Comparison of ENCODE assay signal across 8 cellular contexts in genomic region chr19:19489804-19490204, GRCh38. TPM values are rescaled to one million over a fixed set of nuclear protein-coding genes. Genes with fewer than 3 reads are reported as not detected.
DNase-seq lines count a peak whose midpoint lies in the region; ATAC-seq and TF ChIP-seq lines count a peak whose summit lies in the region.

No MANE protein-coding gene starts in this region.

- no peak overlapping the region for H3K4ac ChIP-seq in neuronal stem cell (ENCODE audit: low read length)

- H3K27ac ChIP-seq in BLaER1 treated with 17β-estradiol and CSF1 and Interleukin-3, amounts not matched to agents 10 nM and 100 nM = peak overlapping the region; percentile 63 to 89 (median 81); a peak in 21 of 22 replicates
- H3K27ac ChIP-seq in RWPE2 (ENCODE audit: poor library complexity, severe bottlenecking) (peak overlapping the region; percentile 86), epithelial cell of prostate (peak overlapping the region; percentile 92), neuronal stem cell (replicated peaks; ENCODE audit: low read length) (peak overlapping the region; percentile 64)

- H3K14ac ChIP-seq in neuronal stem cell (ENCODE audit: low read length) = no peak overlapping the region

- H2BK12ac ChIP-seq in neuronal stem cell (ENCODE audit: low read length) = no peak overlapping the region

- H3K9ac ChIP-seq in BLaER1 treated with 17β-estradiol and CSF1 and Interleukin-3, amounts not matched to agents 10 nM and 100 nM = peak overlapping the region; percentile 46 to 75 (median 66); a peak in 18 of 22 replicates
- H3K9ac ChIP-seq in neuronal stem cell (ENCODE audit: low read depth, low read length, poor library complexity) = peak overlapping the region; percentile 55

- H3K9me3 ChIP-seq in BLaER1 treated with 17β-estradiol and CSF1 and Interleukin-3, amounts not matched to agents 10 nM and 100 nM (replicated peaks in 1 of 11) = no peaks in the 10 kb centered on the region
- no peaks in the 10 kb centered on the region for H3K9me3 ChIP-seq in RWPE2 (ENCODE audit: severe bottlenecking)
- H3K9me3 ChIP-seq in neuronal stem cell (replicated peaks in 1 of 2; ENCODE audit: control insufficient read depth in 2 of 2, insufficient read depth in 1 of 2, low read depth in 1 of 2, low read length in 2 of 2) = no peaks in the 10 kb centered on the region

- H3K4me1 ChIP-seq in BLaER1 treated with 17β-estradiol and CSF1 and Interleukin-3, amounts not matched to agents 10 nM and 100 nM = peaks cover 54 to 72% (median 67%) of the 10 kb centered on the region in 10 experiments
- H3K4me1 ChIP-seq in RWPE2 (ENCODE audit: insufficient read depth, poor library complexity, severe bottlenecking) (peaks cover 28% of the 10 kb centered on the region), neuronal stem cell (ENCODE audit: control insufficient read depth in 2 of 2, insufficient read depth in 1 of 2, low read depth in 1 of 2, low read length in 2 of 2) (peaks cover 28 to 35% of the 10 kb centered on the region in 2 donors)

- DNase-seq in RWPE2 (ENCODE audit: low spot score) (no peak), epithelial cell of prostate (ENCODE audit: low read depth, low spot score) (no peak), neuronal stem cell (ENCODE audit: low spot score) (no peak), GOT3 (lab: John Stamatoyannopoulos, UW) (no peak)

- H3K4me3 ChIP-seq in BLaER1 treated with 17β-estradiol and CSF1 and Interleukin-3, amounts not matched to agents 10 nM and 100 nM = no peak overlapping the region
- H3K4me3 ChIP-seq in RWPE2 (ENCODE audit: severe bottlenecking) (no peak overlapping the region), neuronal stem cell (ENCODE audit: low read length in 2 of 2) (no peak overlapping the region)

- H3K18ac ChIP-seq in neuronal stem cell (ENCODE audit: low read length) = peak overlapping the region; percentile 76

- H4K8ac ChIP-seq in neuronal stem cell (ENCODE audit: low read depth, low read length) = no peak overlapping the region

- ATAC-seq in RWPE2 (ENCODE audit: low read depth) (no peak), HG03469 (IDR thresholded peaks at IDR 0.05; ENCODE audit: unreplicated experiment) (no peak), GM21737 (IDR thresholded peaks at IDR 0.05; ENCODE audit: unreplicated experiment) (no peak), GM21515 (IDR thresholded peaks at IDR 0.05; ENCODE audit: unreplicated experiment) (no peak)

- peaks cover 78 to 98% (median 91%) of the 10 kb centered on the region in 11 experiments; a peak in 21 of 22 replicates for H4K20me1 ChIP-seq in BLaER1 treated with 17β-estradiol and CSF1 and Interleukin-3, amounts not matched to agents 10 nM and 100 nM

- no peak overlapping the region for H3K23ac ChIP-seq in neuronal stem cell (ENCODE audit: low read depth, low read length, poor library complexity)

- H3K4me2 ChIP-seq in BLaER1 treated with 17β-estradiol and CSF1 and Interleukin-3, amounts not matched to agents 10 nM and 100 nM = peak overlapping the region; percentile 68 to 93 (median 79)
- H3K4me2 ChIP-seq in neuronal stem cell (ENCODE audit: insufficient read depth, low read length, poor library complexity, severe bottlenecking) = no peak overlapping the region

- H2AK5ac ChIP-seq in neuronal stem cell (ENCODE audit: low read depth, low read length) = peak overlapping the region; percentile 23

- H4K91ac ChIP-seq in neuronal stem cell (ENCODE audit: low read depth, low read length, poor library complexity) = no peak overlapping the region

- no peak overlapping the region for H2BK120ac ChIP-seq in neuronal stem cell (ENCODE audit: low read depth, low read length)

- H3K27me3 ChIP-seq in BLaER1 treated with 17β-estradiol and CSF1 and Interleukin-3, amounts not matched to agents 10 nM and 100 nM = no peaks in the 10 kb centered on the region
- H3K27me3 ChIP-seq in RWPE2 (ENCODE audit: insufficient read depth, poor library complexity, severe bottlenecking) = no peaks in the 10 kb centered on the region
- H3K27me3 ChIP-seq in neuronal stem cell (ENCODE audit: control insufficient read depth in 3 of 3, insufficient read depth in 3 of 3, low read depth in 1 of 3, low read length in 3 of 3) = no peaks in the 10 kb centered on the region

- no peak overlapping the region for H2AFZ ChIP-seq in neuronal stem cell (ENCODE audit: low read length)

- WGBS in neuronal stem cell (ENCODE audit: extremely low coverage in 2 of 2, insufficient read length in 2 of 2, insufficient replicate concordance in 1 of 2), 2 donors = no CpG with 5 or more reads among the region's 9 CpGs

- H2BK5ac ChIP-seq in neuronal stem cell (ENCODE audit: low read length) = no peak overlapping the region

- no peak for TF ChIP-seq CTCF in RWPE2 (IDR thresholded peaks at IDR 0.05; ENCODE audit: poor library complexity, severe bottlenecking)

- H2BK15ac ChIP-seq in neuronal stem cell (ENCODE audit: low read length) = no peak overlapping the region

- H3K79me1 ChIP-seq in neuronal stem cell (ENCODE audit: low read depth, low read length) = peaks cover 27% of the 10 kb centered on the region

- H3K36me3 ChIP-seq in BLaER1 treated with 17β-estradiol and CSF1 and Interleukin-3, amounts not matched to agents 10 nM and 100 nM = peaks cover 48 to 67% (median 56%) of the 10 kb centered on the region in 11 experiments
- peaks cover 33% of the 10 kb centered on the region for H3K36me3 ChIP-seq in RWPE2 (ENCODE audit: low read depth)
- H3K36me3 ChIP-seq in neuronal stem cell (replicated peaks in 1 of 2; ENCODE audit: control insufficient read depth in 2 of 2, insufficient read depth in 2 of 2, low read length in 2 of 2) = peaks cover 28 to 62% of the 10 kb centered on the region in 2 donors

RNA-seq across cellular contexts. Expression of gene TSSK6, which starts 25.5 kb away (rescaled TPM):
- 2.3 TPM for polyA plus RNA-seq in neuronal stem cell (2013, experiment 1 of 2)
- 2.2 TPM for polyA plus RNA-seq in neuronal stem cell (2013, experiment 2 of 2)

RNA-seq across cellular contexts. Expression of gene NDUFA13, which starts 26.2 kb away (rescaled TPM):
- 218 TPM for polyA plus RNA-seq in neuronal stem cell (2013, experiment 1 of 2)
- 213 TPM for polyA plus RNA-seq in neuronal stem cell (2013, experiment 2 of 2)

RNA-seq across cellular contexts. Expression of gene YJEFN3, which starts 38.9 kb away (rescaled TPM):
- 10.9 TPM for polyA plus RNA-seq in neuronal stem cell (2013, experiment 1 of 2)
- polyA plus RNA-seq in neuronal stem cell (2013, experiment 2 of 2) = 9.9 TPM

RNA-seq across cellular contexts. Expression of gene CILP2, which starts 48.3 kb away (rescaled TPM):
- polyA plus RNA-seq in neuronal stem cell (2013, experiment 1 of 2) = 2.0 TPM
- 2.1 TPM for polyA plus RNA-seq in neuronal stem cell (2013, experiment 2 of 2)
